ENCODE assay signal across 1 cellular context in the genomic region with DNA sequence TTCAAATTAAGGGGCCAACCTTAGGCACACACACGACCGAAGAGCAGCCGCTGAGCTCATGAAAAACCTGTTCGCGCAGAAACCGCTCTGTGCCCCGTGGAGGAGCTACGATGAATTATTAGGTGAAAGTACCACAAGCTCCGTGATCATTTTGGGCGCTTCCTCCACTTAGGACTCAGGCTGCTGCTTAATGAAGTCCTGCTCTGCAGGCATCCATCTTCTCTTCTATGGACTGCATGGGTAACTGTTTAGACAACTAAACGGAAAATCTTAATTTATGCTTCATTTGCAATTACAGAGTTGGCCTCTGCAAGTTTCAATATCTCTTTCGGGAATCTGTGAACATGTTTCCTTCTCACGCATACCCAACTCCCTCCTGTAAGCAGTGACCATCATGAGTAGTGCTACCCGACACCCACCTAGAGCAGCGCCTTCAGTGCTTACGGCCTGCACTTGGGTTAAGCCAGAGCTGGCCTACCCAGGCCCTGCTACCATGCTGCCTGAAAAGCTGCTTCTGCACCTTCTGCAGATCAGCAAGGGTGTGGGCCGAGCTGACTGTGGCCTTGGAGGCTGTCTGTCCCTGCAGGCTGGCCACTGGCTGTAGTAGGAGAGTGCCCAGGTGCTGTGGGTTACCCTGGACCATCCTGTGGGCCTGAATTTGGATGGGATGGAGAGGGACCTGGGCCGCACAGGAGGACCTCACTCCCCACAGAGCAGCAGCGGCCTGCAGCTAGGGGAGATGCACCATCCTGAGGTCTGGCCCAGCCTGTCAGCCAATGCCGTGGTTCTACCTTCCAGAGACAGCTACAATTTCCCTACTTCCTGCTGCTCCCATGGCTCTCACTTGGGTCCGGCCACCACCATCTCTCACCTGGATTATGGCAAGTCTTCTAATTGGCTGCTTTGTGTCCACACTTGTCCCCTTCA.
TF ChIP-seq lines count a peak whose summit lies in the region.

No MANE protein-coding gene starts in this region.

TF ChIP-seq in HEK293, 187 proteins besides CTCF, POLR2A, EP300 and RAD21 (continued from another document and continues in another):
- TF ChIP-seq REST (tag by site-specific recombination; IDR thresholded peaks at IDR 0.05) (no peak), ZNF501 (tag by site-specific recombination; IDR thresholded peaks at IDR 0.05) (no peak), ZNF654 (tag by site-specific recombination; IDR thresholded peaks at IDR 0.05; ENCODE audit: low read depth) (no peak), ZSCAN23 (tag by site-specific recombination; IDR thresholded peaks at IDR 0.05) (no peak), YY1 (tag by site-specific recombination; IDR thresholded peaks at IDR 0.05) (no peak), ZNF624 (tag by site-specific recombination; IDR thresholded peaks at IDR 0.05) (no peak), ZNF629 (tag by site-specific recombination; IDR thresholded peaks at IDR 0.05) (0 out of 2 replicates have a peak, but pooled peaks have one; percentile 17), ZNF521 (tag by site-specific recombination; IDR thresholded peaks at IDR 0.05) (no peak), ZNF121 (tag by site-specific recombination; IDR thresholded peaks at IDR 0.05) (no peak), ZNF433 (tag by site-specific recombination; IDR thresholded peaks at IDR 0.05; ENCODE audit: low read depth) (no peak), ZNF843 (tag by site-specific recombination; IDR thresholded peaks at IDR 0.05) (peak; percentile 48; the same call in 1 of the 2 replicates), ZNF837 (tag by site-specific recombination; IDR thresholded peaks at IDR 0.05) (no peak), ZNF354C (tag by site-specific recombination; IDR thresholded peaks at IDR 0.05; ENCODE audit: borderline replicate concordance, low read depth) (no peak), ZNF677 (tag by site-specific recombination; IDR thresholded peaks at IDR 0.05) (no peak), SETDB1 (IDR thresholded peaks at IDR 0.05; ENCODE audit: insufficient read length, low read length) (no peak), ZNF48 (tag by site-specific recombination; IDR thresholded peaks at IDR 0.05) (no peak), ZNF335 (tag by site-specific recombination; conservative IDR thresholded peaks at IDR 0.05) (peak; percentile 58), ZNF596 (tag by site-specific recombination; IDR thresholded peaks at IDR 0.05) (no peak), ZBTB21 (tag by site-specific recombination; IDR thresholded peaks at IDR 0.05) (no peak), ZNF664 (tag by site-specific recombination; IDR thresholded peaks at IDR 0.05) (no peak), ZSCAN16 (tag by site-specific recombination; IDR thresholded peaks at IDR 0.05) (no peak), ZNF791 (tag by site-specific recombination; IDR thresholded peaks at IDR 0.05) (no peak), ZNF132 (tag by site-specific recombination; IDR thresholded peaks at IDR 0.05; ENCODE audit: borderline replicate concordance) (no peak), SCRT1 (tag by site-specific recombination; IDR thresholded peaks at IDR 0.05; ENCODE audit: borderline replicate concordance) (no peak), HOXD13 (CRISPR knock-in tag; IDR thresholded peaks at IDR 0.05; ENCODE audit: borderline replicate concordance) (no peak), ZNF366 (tag by site-specific recombination; conservative IDR thresholded peaks at IDR 0.05) (no peak), ZNF302 (tag by site-specific recombination; IDR thresholded peaks at IDR 0.05; ENCODE audit: low read depth) (no peak), ZNF202 (tag by site-specific recombination; IDR thresholded peaks at IDR 0.05; ENCODE audit: borderline replicate concordance) (no peak), ZNF114 (tag by site-specific recombination; IDR thresholded peaks at IDR 0.05) (no peak), ZFP69B (tag by site-specific recombination; IDR thresholded peaks at IDR 0.05) (no peak), ZBTB17 (tag by site-specific recombination; IDR thresholded peaks at IDR 0.05) (peak; percentile 85), ZNF660 (tag by site-specific recombination; IDR thresholded peaks at IDR 0.05) (0 out of 2 replicates have a peak, but pooled peaks have one; percentile 52), ZNF211 (tag by site-specific recombination; IDR thresholded peaks at IDR 0.05; ENCODE audit: low read depth) (no peak), ZNF704 (tag by site-specific recombination; IDR thresholded peaks at IDR 0.05) (no peak), ZEB2 (tag by site-specific recombination; IDR thresholded peaks at IDR 0.05) (peak; percentile 58; the same call in 1 of the 2 replicates), ZNF549 (tag by site-specific recombination; IDR thresholded peaks at IDR 0.05) (no peak), ZBTB11 (tag by site-specific recombination; conservative IDR thresholded peaks at IDR 0.05; ENCODE audit: low read depth) (no peak), ZNF37A (tag by site-specific recombination; IDR thresholded peaks at IDR 0.05) (no peak), ZNF274 (IDR thresholded peaks at IDR 0.05; ENCODE audit: low read length) (no peak), ZNF274 (tag by site-specific recombination; IDR thresholded peaks at IDR 0.05; ENCODE audit: borderline replicate concordance) (no peak), MZF1 (tag by site-specific recombination; IDR thresholded peaks at IDR 0.05; ENCODE audit: borderline replicate concordance) (no peak), ZNF223 (tag by site-specific recombination; IDR thresholded peaks at IDR 0.05) (no peak)
- TF ChIP-seq, protein P1, sequence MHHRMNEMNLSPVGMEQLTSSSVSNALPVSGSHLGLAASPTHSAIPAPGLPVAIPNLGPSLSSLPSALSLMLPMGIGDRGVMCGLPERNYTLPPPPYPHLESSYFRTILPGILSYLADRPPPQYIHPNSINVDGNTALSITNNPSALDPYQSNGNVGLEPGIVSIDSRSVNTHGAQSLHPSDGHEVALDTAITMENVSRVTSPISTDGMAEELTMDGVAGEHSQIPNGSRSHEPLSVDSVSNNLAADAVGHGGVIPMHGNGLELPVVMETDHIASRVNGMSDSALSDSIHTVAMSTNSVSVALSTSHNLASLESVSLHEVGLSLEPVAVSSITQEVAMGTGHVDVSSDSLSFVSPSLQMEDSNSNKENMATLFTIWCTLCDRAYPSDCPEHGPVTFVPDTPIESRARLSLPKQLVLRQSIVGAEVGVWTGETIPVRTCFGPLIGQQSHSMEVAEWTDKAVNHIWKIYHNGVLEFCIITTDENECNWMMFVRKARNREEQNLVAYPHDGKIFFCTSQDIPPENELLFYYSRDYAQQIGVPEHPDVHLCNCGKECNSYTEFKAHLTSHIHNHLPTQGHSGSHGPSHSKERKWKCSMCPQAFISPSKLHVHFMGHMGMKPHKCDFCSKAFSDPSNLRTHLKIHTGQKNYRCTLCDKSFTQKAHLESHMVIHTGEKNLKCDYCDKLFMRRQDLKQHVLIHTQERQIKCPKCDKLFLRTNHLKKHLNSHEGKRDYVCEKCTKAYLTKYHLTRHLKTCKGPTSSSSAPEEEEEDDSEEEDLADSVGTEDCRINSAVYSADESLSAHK (tag by site-specific recombination; IDR thresholded peaks at IDR 0.05): peak; percentile 42; the same call in 1 of the 2 replicates
- TF ChIP-seq, protein P2, sequence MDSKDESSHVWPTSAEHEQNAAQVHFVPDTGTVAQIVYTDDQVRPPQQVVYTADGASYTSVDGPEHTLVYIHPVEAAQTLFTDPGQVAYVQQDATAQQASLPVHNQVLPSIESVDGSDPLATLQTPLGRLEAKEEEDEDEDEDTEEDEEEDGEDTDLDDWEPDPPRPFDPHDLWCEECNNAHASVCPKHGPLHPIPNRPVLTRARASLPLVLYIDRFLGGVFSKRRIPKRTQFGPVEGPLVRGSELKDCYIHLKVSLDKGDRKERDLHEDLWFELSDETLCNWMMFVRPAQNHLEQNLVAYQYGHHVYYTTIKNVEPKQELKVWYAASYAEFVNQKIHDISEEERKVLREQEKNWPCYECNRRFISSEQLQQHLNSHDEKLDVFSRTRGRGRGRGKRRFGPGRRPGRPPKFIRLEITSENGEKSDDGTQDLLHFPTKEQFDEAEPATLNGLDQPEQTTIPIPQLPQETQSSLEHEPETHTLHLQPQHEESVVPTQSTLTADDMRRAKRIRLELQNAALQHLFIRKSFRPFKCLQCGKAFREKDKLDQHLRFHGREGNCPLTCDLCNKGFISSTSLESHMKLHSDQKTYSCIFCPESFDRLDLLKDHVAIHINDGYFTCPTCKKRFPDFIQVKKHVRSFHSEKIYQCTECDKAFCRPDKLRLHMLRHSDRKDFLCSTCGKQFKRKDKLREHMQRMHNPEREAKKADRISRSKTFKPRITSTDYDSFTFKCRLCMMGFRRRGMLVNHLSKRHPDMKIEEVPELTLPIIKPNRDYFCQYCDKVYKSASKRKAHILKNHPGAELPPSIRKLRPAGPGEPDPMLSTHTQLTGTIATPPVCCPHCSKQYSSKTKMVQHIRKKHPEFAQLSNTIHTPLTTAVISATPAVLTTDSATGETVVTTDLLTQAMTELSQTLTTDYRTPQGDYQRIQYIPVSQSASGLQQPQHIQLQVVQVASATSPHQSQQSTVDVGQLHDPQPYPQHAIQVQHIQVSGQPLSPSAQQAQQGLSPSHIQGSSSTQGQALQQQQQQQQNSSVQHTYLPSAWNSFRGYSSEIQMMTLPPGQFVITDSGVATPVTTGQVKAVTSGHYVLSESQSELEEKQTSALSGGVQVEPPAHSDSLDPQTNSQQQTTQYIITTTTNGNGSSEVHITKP (tag by site-specific recombination; IDR thresholded peaks at IDR 0.05): no peak
- TF ChIP-seq, protein P3, sequence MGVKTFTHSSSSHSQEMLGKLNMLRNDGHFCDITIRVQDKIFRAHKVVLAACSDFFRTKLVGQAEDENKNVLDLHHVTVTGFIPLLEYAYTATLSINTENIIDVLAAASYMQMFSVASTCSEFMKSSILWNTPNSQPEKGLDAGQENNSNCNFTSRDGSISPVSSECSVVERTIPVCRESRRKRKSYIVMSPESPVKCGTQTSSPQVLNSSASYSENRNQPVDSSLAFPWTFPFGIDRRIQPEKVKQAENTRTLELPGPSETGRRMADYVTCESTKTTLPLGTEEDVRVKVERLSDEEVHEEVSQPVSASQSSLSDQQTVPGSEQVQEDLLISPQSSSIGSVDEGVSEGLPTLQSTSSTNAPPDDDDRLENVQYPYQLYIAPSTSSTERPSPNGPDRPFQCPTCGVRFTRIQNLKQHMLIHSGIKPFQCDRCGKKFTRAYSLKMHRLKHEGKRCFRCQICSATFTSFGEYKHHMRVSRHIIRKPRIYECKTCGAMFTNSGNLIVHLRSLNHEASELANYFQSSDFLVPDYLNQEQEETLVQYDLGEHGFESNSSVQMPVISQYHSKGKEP (tag by site-specific recombination; IDR thresholded peaks at IDR 0.05): no peak
- TF ChIP-seq, protein P4, sequence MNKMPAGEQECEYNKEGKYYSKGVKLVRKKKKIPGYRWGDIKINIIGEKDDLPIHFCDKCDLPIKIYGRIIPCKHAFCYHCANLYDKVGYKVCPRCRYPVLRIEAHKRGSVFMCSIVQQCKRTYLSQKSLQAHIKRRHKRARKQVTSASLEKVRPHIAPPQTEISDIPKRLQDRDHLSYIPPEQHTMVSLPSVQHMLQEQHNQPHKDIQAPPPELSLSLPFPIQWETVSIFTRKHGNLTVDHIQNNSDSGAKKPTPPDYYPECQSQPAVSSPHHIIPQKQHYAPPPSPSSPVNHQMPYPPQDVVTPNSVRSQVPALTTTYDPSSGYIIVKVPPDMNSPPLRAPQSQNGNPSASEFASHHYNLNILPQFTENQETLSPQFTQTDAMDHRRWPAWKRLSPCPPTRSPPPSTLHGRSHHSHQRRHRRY (tag by site-specific recombination; IDR thresholded peaks at IDR 0.05): no peak
